In genomic region chr19:46381746-46382345, GRCh38 we compare ENCODE assay signal across 16 cellular contexts. TPM values are rescaled to one million over a fixed set of nuclear protein-coding genes. Genes with fewer than 3 reads are reported as not detected.
DNase-seq lines count a peak whose midpoint lies in the region; ATAC-seq and TF ChIP-seq lines count a peak whose summit lies in the region.
"Had no signal": no experiment of that assay in that cellular context is flagged by ENCODE, and none has a peak within 500 bp of the region (broad histone marks: within the 10 kb centered on the region; RNA-seq: fewer than 3 reads in every experiment).

No MANE protein-coding gene starts in this region.

- H3K9me2 ChIP-seq in GM23338 (ENCODE audit: insufficient read depth) = no peaks in the 10 kb centered on the region

- peak overlapping the region; percentile 55; the same call in 1 of the 2 replicates for H3K27ac Mint-ChIP-seq in GM23338
- peak overlapping the region; percentile 6 for H3K27ac Mint-ChIP-seq in nephron progenitor cell

- H3K36me3 Mint-ChIP-seq in GM23338 (ENCODE audit: low read depth) = peaks cover 79% of the 10 kb centered on the region
- H3K36me3 Mint-ChIP-seq in nephron progenitor cell (ENCODE audit: low read depth) = peaks cover 89% of the 10 kb centered on the region

- TF ChIP-seq POLR2A in uterus (IDR thresholded peaks at IDR 0.05) = no peak

- no peaks in the 10 kb centered on the region for H3K9me3 ChIP-seq in uterus
- H3K9me3 ChIP-seq: BE2C had no signal

- no peak overlapping the region; the same call in 1 of the 2 replicates for H3K27ac ChIP-seq in GM23338 (ENCODE audit: low read depth)
- no peak overlapping the region for H3K27ac ChIP-seq in coronary artery
- H3K27ac ChIP-seq in uterus = peak overlapping the region in 1 of 2 donors; percentile 7

- DNase-seq in GM23338 (ENCODE audit: low spot score) (no peak), NCI-H446 treated with DMSO at 0.1 percent for 48 hours (lab: John Stamatoyannopoulos, UW) (peak; percentile 69), coronary artery (ENCODE audit: low spot score) (peak; percentile 29), nephron progenitor cell (no peak), DMS53 (lab: John Stamatoyannopoulos, UW) (no peak), uterus (no peak), HPDE6-E6E7 (ENCODE audit: extremely low spot score) (no peak)
- DNase-seq: BE2C, DMS153, NCI-H1092 treated with DMSO at 0.1 percent for 48 hours, NCI-H1694, NCI-H774, SIG-M5 had no signal

- H3K27me3 Mint-ChIP-seq in GM23338 (ENCODE audit: insufficient read depth, low read depth, poor library complexity) (peaks cover 4% of the 10 kb centered on the region), nephron progenitor cell (ENCODE audit: low read depth, poor library complexity) (no peaks in the 10 kb centered on the region)

- H3K4me1 Mint-ChIP-seq in GM23338 (no peaks in the 10 kb centered on the region), nephron progenitor cell (peaks cover 18% of the 10 kb centered on the region)

- peaks cover 20% of the 10 kb centered on the region for H4K20me1 ChIP-seq in GM23338 (replicated peaks; ENCODE audit: insufficient read depth)

- H3K79me2 ChIP-seq in GM23338 (replicated peaks; ENCODE audit: insufficient read depth) = peaks cover 38% of the 10 kb centered on the region

- no peak overlapping the region for H2AFZ ChIP-seq in GM23338

- H3K4me3 Mint-ChIP-seq in GM23338 (no peak overlapping the region), nephron progenitor cell (no peak overlapping the region)

- H3K4me1 ChIP-seq in GM23338 (ENCODE audit: insufficient read depth) (no peaks in the 10 kb centered on the region), uterus (peaks cover 0 to 7% of the 10 kb centered on the region in 2 donors)
- H3K4me1 ChIP-seq: BE2C had no signal

- H3K36me3 ChIP-seq in GM23338 (ENCODE audit: insufficient read depth) (peaks cover 5% of the 10 kb centered on the region), uterus (no peaks in the 10 kb centered on the region)

- TF ChIP-seq CTCF in GM23338 (conservative IDR thresholded peaks at IDR 0.05; ENCODE audit: low read depth in 2 of 2) (no peak), coronary artery (IDR thresholded peaks at IDR 0.05) (no peak), nephron progenitor cell (IDR thresholded peaks at IDR 0.05) (no peak), uterus (IDR thresholded peaks at IDR 0.05) (no peak)

- no peaks in the 10 kb centered on the region for H3F3A ChIP-seq in GM23338 (replicated peaks; ENCODE audit: low read depth)

- no peaks in the 10 kb centered on the region for H3K9me3 Mint-ChIP-seq in GM23338
- peaks cover 12% of the 10 kb centered on the region for H3K9me3 Mint-ChIP-seq in nephron progenitor cell

- no peak overlapping the region for H3K4me2 ChIP-seq in GM23338

- ATAC-seq in GM23338 = no peak
- ATAC-seq in HG02870 (IDR thresholded peaks at IDR 0.05; ENCODE audit: unreplicated experiment) = no peak
- ATAC-seq: K562, Panc1 had no signal

- intact Hi-C loops in uterus (cut with DNase I; ENCODE audit: low total_unique reads) = no loop called here

- H3K4me3 ChIP-seq in GM23338 (no peak overlapping the region), coronary artery (no peak overlapping the region), uterus (no peak overlapping the region)
- H3K4me3 ChIP-seq: K562 had no signal

- H3K27me3 ChIP-seq in GM23338 (ENCODE audit: insufficient read depth) (no peaks in the 10 kb centered on the region), uterus (no peaks in the 10 kb centered on the region)
- H3K27me3 ChIP-seq: BE2C had no signal

TF ChIP-seq in GM23338, 12 proteins besides CTCF, POLR2A, EP300 and RAD21 (continues in another document):
- TF ChIP-seq REST (IDR thresholded peaks at IDR 0.05; ENCODE audit: unreplicated experiment) = no peak
- TF ChIP-seq STAT1 (IDR thresholded peaks at IDR 0.05; ENCODE audit: unreplicated experiment) = no peak

RNA-seq across cellular contexts. Expression of gene CCDC8, which starts 31.5 kb away (rescaled TPM):
- 16.5 and 17.4 TPM in 2 replicates for total RNA-seq in GM23338 (2014; rRNA removed; shearing (Covaris generic))
- 5.6 and 6.0 TPM in 2 replicates for polyA plus RNA-seq in GM23338 (2016; fragmentation: Nextera tagmentation; extraction: Ambion mirVana)
- 10 to 100 TPM in 2 of 4 donors, 1 to 10 TPM in 2; 7.2 to 89.1 (median 26.2) TPM for total RNA-seq in uterus

RNA-seq across cellular contexts. Expression of gene PPP5C, which starts 35.0 kb away (rescaled TPM):
- total RNA-seq in GM23338 (2014; rRNA removed; shearing (Covaris generic)) = 111 and 123 TPM in 2 replicates
- polyA plus RNA-seq in GM23338 (2016; fragmentation: Nextera tagmentation; extraction: Ambion mirVana) = 45.3 and 51.6 TPM in 2 replicates
- 10 to 100 TPM; 26.1 to 92.3 (median 62.5) TPM for total RNA-seq in uterus

RNA-seq across cellular contexts. Expression of gene PNMA8C, which starts 46.9 kb away (rescaled TPM):
- 2.3 and 2.6 TPM in 2 replicates for total RNA-seq in GM23338 (2014; rRNA removed; shearing (Covaris generic))
- polyA plus RNA-seq in GM23338 (2016; fragmentation: Nextera tagmentation; extraction: Ambion mirVana) = 0.44 and 0.59 TPM in 2 replicates
- total RNA-seq in uterus = 1 to 10 TPM in 1 of 4 donors, under 1 TPM in 2, not detected in 1; under 0.01 to 3.7 (median 0.73) TPM

Comparison
In these comparisons a context has a peak if more than half of its experiments do, and no peak if none do; other contexts are left out.
1. DNase-seq: peak in NCI-H446 treated with DMSO at 0.1 percent for 48 hours (single experiment) and coronary artery (single experiment); none in GM23338 (single experiment), nephron progenitor cell (single experiment), DMS53 (single experiment), uterus (0 of 2) and HPDE6-E6E7 (single experiment).